ENCODE assay signal across 11 cellular contexts in the genomic region with DNA sequence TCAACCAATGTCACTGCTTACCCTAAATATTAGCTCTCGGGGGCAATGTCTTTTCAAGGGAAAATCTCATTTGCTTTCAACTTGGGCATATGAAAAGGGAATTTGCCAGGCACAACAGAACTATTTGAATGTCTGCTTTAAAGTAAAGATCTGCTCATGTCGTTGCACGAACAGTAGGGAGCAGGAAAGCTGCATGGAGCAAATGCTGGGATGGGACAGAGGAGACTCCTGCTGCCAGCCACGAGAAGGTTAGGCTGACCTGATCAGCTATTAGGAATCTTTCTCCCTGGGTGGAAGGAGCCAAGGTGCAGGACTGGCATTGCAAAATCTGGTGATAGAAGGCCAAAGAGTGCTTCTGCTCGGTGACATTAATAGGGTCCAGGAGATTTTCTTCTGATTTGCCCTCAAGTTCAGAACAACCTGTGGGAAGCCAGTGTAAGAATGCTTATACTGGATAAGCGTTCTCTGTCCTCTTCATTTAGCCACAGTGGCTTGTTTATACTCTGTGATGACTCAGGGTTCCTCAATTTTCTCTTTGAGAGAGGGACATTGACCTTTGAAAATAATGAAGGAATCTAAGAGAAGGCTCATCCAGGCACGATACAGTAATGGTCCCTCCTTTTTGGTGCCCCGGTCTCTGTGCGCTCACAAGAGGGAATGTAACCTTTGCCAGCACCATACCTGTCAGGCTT. TPM values are rescaled to one million over a fixed set of nuclear protein-coding genes. Genes with fewer than 3 reads are reported as not detected.
DNase-seq lines count a peak whose midpoint lies in the region; ATAC-seq and TF ChIP-seq lines count a peak whose summit lies in the region.
"Had no signal": no experiment of that assay in that cellular context is flagged by ENCODE, and none has a peak within 500 bp of the region (broad histone marks: within the 10 kb centered on the region; RNA-seq: fewer than 3 reads in every experiment).

No MANE protein-coding gene starts in this region.

- H3K4me1 ChIP-seq in right atrium auricular region, result peaks cover 0 to 47% of the 10 kb centered on the region in 2 donors
- H3K4me1 ChIP-seq: Caco-2 had no signal

- intact Hi-C loops in sciatic nerve (cut with DNase I), result no loop called here

- in situ Hi-C loops in astrocyte of the cerebellum (cut with HindIII; ENCODE audit: low sequenced_read_pairs) (no loop called here), GM13977 (cut with MboI; ENCODE audit: low pct_unique_long_range_greater_than_20kb, low sequenced_read_pairs, unreplicated experiment) (no loop called here), KBM-7 (cut with MboI; ENCODE audit: low pct_unique_long_range_greater_than_20kb, low sequenced_read_pairs) (no loop called here)

- H3K27ac ChIP-seq in right atrium auricular region, result peak overlapping the region; percentile 76 to 81

- H3K9me3 ChIP-seq in right atrium auricular region, result no peaks in the 10 kb centered on the region
- H3K9me3 ChIP-seq: Caco-2 had no signal

- no peaks in the 10 kb centered on the region for H3K36me3 ChIP-seq in right atrium auricular region

- H3K4me3 ChIP-seq in astrocyte of the cerebellum (ENCODE audit: low read depth, low read length) (peak overlapping the region; percentile 4), right atrium auricular region (peak overlapping the region; percentile 6 to 13)

- ATAC-seq in sciatic nerve, result peak; percentile 75
- ATAC-seq in GM19351 (IDR thresholded peaks at IDR 0.05; ENCODE audit: unreplicated experiment), result no peak
- ATAC-seq in GM21576 (IDR thresholded peaks at IDR 0.05; ENCODE audit: unreplicated experiment), result no peak
- ATAC-seq: activated CD8-positive, alpha-beta T cell treated with anti-CD3 and anti-CD28 coated beads, Interleukin-2, amount 10 ng/mL, durations not matched to agents 7 days and 5 days had no signal

- TF ChIP-seq CTCF in astrocyte of the cerebellum (IDR thresholded peaks at IDR 0.05; ENCODE audit: low read depth, low read length, missing control alignments) (peak; percentile 39), right atrium auricular region (IDR thresholded peaks at IDR 0.05) (peak; percentile 19 to 60), GM13977 (IDR thresholded peaks at IDR 0.05; ENCODE audit: extremely low read depth, insufficient read depth, missing control alignments) (no peak)

- peak; percentile 56 for DNase-seq in EL
- no peak for DNase-seq in astrocyte of the cerebellum (ENCODE audit: low read depth)
- no peak for DNase-seq in right atrium auricular region (ENCODE audit: low spot score)
- no peak for DNase-seq in sciatic nerve (ENCODE audit: low spot score)
- no peak for DNase-seq in GM13977 (ENCODE audit: low spot score)
- no peak for DNase-seq in KBM-7
- DNase-seq: activated CD8-positive, alpha-beta T cell treated with anti-CD3 and anti-CD28 coated beads, Interleukin-2, amount 10 ng/mL, durations not matched to agents 7 days and 5 days; naive B cell had no signal

- no peaks in the 10 kb centered on the region for H3K27me3 ChIP-seq in right atrium auricular region

RNA-seq across cellular contexts. Expression of gene FHL1, which starts 22.9 kb away (rescaled TPM):
- total RNA-seq in right atrium auricular region, result 1,000 to 10,000 TPM in 1 of 2 donors, 100 to 1,000 TPM in 1; 869 to 2,468 TPM
- total RNA-seq in sciatic nerve, result 174 TPM
